In the genomic region with DNA sequence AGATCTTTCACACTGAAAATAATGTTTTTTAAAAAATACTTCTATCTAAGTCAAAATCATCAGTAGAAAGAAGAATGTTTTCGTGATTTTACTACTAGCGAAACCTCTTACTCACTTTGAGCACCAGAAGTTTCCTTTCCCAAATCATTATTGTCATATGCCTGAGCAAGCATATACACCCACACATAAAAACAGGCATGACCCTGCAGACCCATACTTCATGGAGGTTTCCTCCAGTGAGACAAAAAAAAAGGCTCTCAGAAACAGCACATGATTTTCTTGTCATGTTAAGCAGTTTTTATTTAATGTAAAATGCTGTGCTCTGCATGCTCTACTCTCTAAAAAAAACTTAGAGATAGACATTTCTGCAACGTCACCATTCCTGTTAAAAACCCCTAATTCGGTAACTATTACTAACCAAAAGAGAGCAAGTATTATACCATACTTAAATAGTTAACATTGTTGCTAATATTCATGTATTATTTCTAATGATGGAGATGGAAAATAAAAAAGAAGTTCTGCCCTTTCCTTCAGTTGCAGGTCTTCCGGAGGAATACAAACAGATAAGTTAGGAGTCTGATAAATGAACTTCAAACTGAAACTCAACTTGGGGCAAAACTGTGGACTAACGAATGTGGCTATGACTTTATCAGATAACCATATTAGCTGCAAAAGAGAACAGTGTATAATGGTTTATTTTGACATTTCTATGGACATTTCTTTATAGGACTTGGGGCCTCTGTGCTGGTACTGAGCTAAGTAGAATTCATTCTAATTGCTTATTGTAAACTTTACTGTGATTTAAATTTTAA, we compare ENCODE assay signal across 11 cellular contexts. TPM values are rescaled to one million over a fixed set of nuclear protein-coding genes. Genes with fewer than 3 reads are reported as not detected.
DNase-seq lines count a peak whose midpoint lies in the region; ATAC-seq and TF ChIP-seq lines count a peak whose summit lies in the region.
"Had no signal": no experiment of that assay in that cellular context is flagged by ENCODE, and none has a peak within 500 bp of the region (broad histone marks: within the 10 kb centered on the region; RNA-seq: fewer than 3 reads in every experiment).

No MANE protein-coding gene starts in this region.

- H3K4me3 ChIP-seq in duodenal mucosa (ENCODE audit: low read depth in 1 of 2, low read length in 2 of 2), result peak overlapping the region; percentile 23 to 46
- H3K4me3 ChIP-seq: GM23338 had no signal

- DNase-seq in GM10248 (ENCODE audit: extremely low spot score), result peak; percentile 20
- no peak for DNase-seq in NCI-H2107 treated with DMSO at 0.1 percent for 48 hours (lab: John Stamatoyannopoulos, UW; ENCODE audit: unreplicated experiment)
- DNase-seq in NCI-H2081 (lab: John Stamatoyannopoulos, UW), result no peak
- no peak for DNase-seq in dermis blood vessel endothelial cell
- no peak for DNase-seq in hypothalamus (lab: John Stamatoyannopoulos, UW)
- DNase-seq: DMS 273 treated with DMSO at 0.1 percent for 48 hours, left cardiac atrium had no signal

- H3K9me3 ChIP-seq in duodenal mucosa (ENCODE audit: control insufficient read depth in 1 of 2, low read length in 2 of 2), result peaks cover 0 to 2% of the 10 kb centered on the region in 2 donors

- no peak for TF ChIP-seq CTCF in GM10248 (IDR thresholded peaks at IDR 0.05; ENCODE audit: control extremely low read depth, extremely low read depth, low read depth, missing control alignments)

- CTCF ChIA-PET in GM10248 (lab: Yijun Ruan, JAX), result interaction anchor here (0.8 kb wide), 1 partner anchor 20 kb away, joined by 3 read pairs; no protein-coding TSS in a partner anchor

- H3K9ac ChIP-seq in duodenal mucosa (ENCODE audit: low read depth in 1 of 2, low read length in 2 of 2), result no peak overlapping the region

- no peak overlapping the region for H3K27ac ChIP-seq in duodenal mucosa (ENCODE audit: low read depth, low read length)

- POLR2A ChIA-PET in GM10248 (lab: Yijun Ruan, JAX), result no interaction called here

- H3K36me3 ChIP-seq in duodenal mucosa (ENCODE audit: control insufficient read depth in 1 of 2, insufficient read depth in 2 of 2, low read length in 2 of 2), result no peaks in the 10 kb centered on the region

- H3K4me1 ChIP-seq in duodenal mucosa (ENCODE audit: control insufficient read depth in 1 of 2, insufficient read depth in 2 of 2, low read length in 2 of 2), result no peaks in the 10 kb centered on the region

- ATAC-seq in GM19328 (IDR thresholded peaks at IDR 0.05; ENCODE audit: unreplicated experiment) (peak; percentile 65), HG03439 (IDR thresholded peaks at IDR 0.05; ENCODE audit: unreplicated experiment) (peak; percentile 81)
- ATAC-seq: GM23338, left cardiac atrium had no signal

- no peaks in the 10 kb centered on the region for H3K27me3 ChIP-seq in duodenal mucosa (ENCODE audit: control insufficient read depth in 1 of 2, insufficient read depth in 2 of 2, low read length in 2 of 2)

RNA-seq across cellular contexts. Expression of a gene that starts 15.9 kb away (rescaled TPM):
- total RNA-seq in dermis blood vessel endothelial cell, result not detected in 2 replicates

RNA-seq across cellular contexts. Expression of a gene that starts 31.8 kb away (rescaled TPM):
- 48.6 and 49.0 TPM in 2 replicates for total RNA-seq in dermis blood vessel endothelial cell
